In the genomic region with DNA sequence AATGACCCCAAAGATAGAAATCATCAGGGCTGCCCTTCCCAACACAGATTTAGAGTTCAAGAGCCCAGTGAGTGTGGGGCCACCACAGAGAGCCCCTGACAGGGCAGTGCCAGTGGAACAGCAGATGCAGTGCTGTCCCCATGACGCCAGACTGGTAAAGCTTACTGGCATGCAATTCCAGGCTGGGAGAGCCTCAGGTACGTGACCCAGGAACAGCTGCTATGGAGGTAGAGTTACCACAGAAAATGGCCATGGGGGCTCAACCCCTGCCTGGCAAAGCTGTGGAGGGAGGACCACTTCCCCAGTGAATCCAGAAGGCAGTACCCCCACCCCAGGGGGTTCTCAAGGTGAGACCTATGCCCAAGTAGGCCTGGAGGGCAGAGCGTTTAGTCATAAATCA, we compare ENCODE assay signal across 39 cellular contexts.
"Had no signal": no experiment of that assay in that cellular context is flagged by ENCODE, and none has a peak within 500 bp of the region (broad histone marks: within the 10 kb centered on the region; RNA-seq: fewer than 3 reads in every experiment).

No MANE protein-coding gene starts in this region.

- ATAC-seq: activated naive CD4-positive, alpha-beta T cell treated with anti-CD3 and anti-CD28 coated beads, Interleukin-2, amount 50 U/mL, for 72 hours; activated naive CD8-positive, alpha-beta T cell treated with anti-CD3 and anti-CD28 coated beads, Interleukin-2, amount 50 U/mL, for 24 hours; activated T-cell treated with anti-CD3 and anti-CD28 coated beads, Interleukin-2, amount 50 U/mL, for 4 hours; activated T-cell treated with anti-CD3 and anti-CD28 coated beads, Interleukin-2, amount 50 U/mL, for 72 hours; activated T-helper 17 cell treated with anti-CD3 and anti-CD28 coated beads, Interleukin-2, amount 50 U/mL, for 72 hours; body of pancreas had no signal

- H3K27ac ChIP-seq: adrenal gland, ascending aorta, body of pancreas, brain microvascular endothelial cell, breast epithelium, cardiac muscle cell had no signal

- H3K4me1 ChIP-seq: adrenal gland, ascending aorta, body of pancreas, breast epithelium had no signal

- H3K4me3 Mint-ChIP-seq: activated naive CD4-positive, alpha-beta T cell treated with anti-CD3 and anti-CD28 coated beads for 36 hours; activated naive CD4-positive, alpha-beta T cell treated with anti-CD3 and anti-CD28 coated beads, Interleukin-2, amount 10 ng/mL, durations not matched to agents 7 days and 5 days; activated naive CD4-positive, alpha-beta T cell treated with anti-CD3 and anti-CD28 coated beads, Interleukin-2, amount 50 U/mL, for 24 hours; activated naive CD8-positive, alpha-beta T cell; activated naive CD8-positive, alpha-beta T cell treated with anti-CD3 and anti-CD28 coated beads for 36 hours; activated naive CD8-positive, alpha-beta T cell treated with anti-CD3 and anti-CD28 coated beads, Interleukin-2, amount 10 ng/mL, durations not matched to agents 7 days and 5 days; activated naive CD8-positive, alpha-beta T cell treated with anti-CD3 and anti-CD28 coated beads, Interleukin-2, amount 50 U/mL, for 24 hours; activated T-cell treated with anti-CD3 and anti-CD28 coated beads, Interleukin-2, amount 50 U/mL, for 24 hours; activated T-cell treated with anti-CD3 and anti-CD28 coated beads, Interleukin-2, amount 50 U/mL, for 4 hours; activated T-cell treated with anti-CD3 and anti-CD28 coated beads, Interleukin-2, amount 50 U/mL, for 72 hours; activated T-helper 1 cell treated with anti-CD3 and anti-CD28 coated beads, Interleukin-12 subunit alpha, Interleukin-12 subunit beta, Interleukin-2, Interleukin-4 antibody, amounts not matched to agents 30 ng/mL and 10 ng/mL and 1 ng/mL, durations not matched to agents 14 hours and 24 hours and 36 hours; activated T-helper 17 cell treated with anti-CD3 and anti-CD28 coated beads, Interleukin-2, amount 50 U/mL, for 72 hours; brain; central memory CD8-positive, alpha-beta T cell had no signal

- H3K27ac Mint-ChIP-seq: activated naive CD4-positive, alpha-beta T cell treated with anti-CD3 and anti-CD28 coated beads for 36 hours; activated naive CD4-positive, alpha-beta T cell treated with anti-CD3 and anti-CD28 coated beads, Interleukin-2, amount 10 ng/mL, durations not matched to agents 7 days and 5 days; activated naive CD4-positive, alpha-beta T cell treated with anti-CD3 and anti-CD28 coated beads, Interleukin-2, amount 50 U/mL, for 24 hours; activated naive CD4-positive, alpha-beta T cell treated with anti-CD3 and anti-CD28 coated beads, Interleukin-2, amount 50 U/mL, for 72 hours; activated naive CD8-positive, alpha-beta T cell; activated naive CD8-positive, alpha-beta T cell treated with anti-CD3 and anti-CD28 coated beads for 36 hours; activated naive CD8-positive, alpha-beta T cell treated with anti-CD3 and anti-CD28 coated beads, Interleukin-2, amount 10 ng/mL, durations not matched to agents 7 days and 5 days; activated naive CD8-positive, alpha-beta T cell treated with anti-CD3 and anti-CD28 coated beads, Interleukin-2, amount 50 U/mL, for 24 hours; activated T-cell treated with anti-CD3 and anti-CD28 coated beads, Interleukin-2, amount 50 U/mL, for 24 hours; activated T-cell treated with anti-CD3 and anti-CD28 coated beads, Interleukin-2, amount 50 U/mL, for 72 hours; activated T-helper 1 cell treated with anti-CD3 and anti-CD28 coated beads, Interleukin-12 subunit alpha, Interleukin-12 subunit beta, Interleukin-2, Interleukin-4 antibody, amounts not matched to agents 30 ng/mL and 10 ng/mL and 1 ng/mL, durations not matched to agents 14 hours and 24 hours and 36 hours; activated T-helper 17 cell treated with anti-CD3 and anti-CD28 coated beads, Interleukin-2, amount 50 U/mL, for 72 hours; activated T-helper 2 cell treated with anti-CD3 and anti-CD28 coated beads, Interferon-gamma antibody, Interleukin-2, Interleukin-4, amounts not matched to agents 10 μg/mL and 5 μg/mL and 100 μg/mL, durations not matched to agents 14 hours and 24 hours and 36 hours; brain had no signal

- H3K9me3 Mint-ChIP-seq: activated naive CD8-positive, alpha-beta T cell treated with anti-CD3 and anti-CD28 coated beads for 36 hours; activated naive CD8-positive, alpha-beta T cell treated with anti-CD3 and anti-CD28 coated beads, Interleukin-2, amount 10 ng/mL, durations not matched to agents 7 days and 5 days had no signal

- H3K36me3 ChIP-seq: adrenal gland, ascending aorta, brain microvascular endothelial cell, breast epithelium, cardiac muscle cell had no signal

- DNase-seq: activated effector memory CD4-positive, alpha-beta T cell treated with anti-CD3 and anti-CD28 coated beads, Interleukin-2, amount 50 U/mL, for 16 hours; activated effector memory CD4-positive, alpha-beta T cell treated with Interleukin-2 at 50 U/mL for 16 hours; activated gamma-delta T cell; activated gamma-delta T cell treated with Interleukin-2 at 50 U/mL for 16 hours; activated naive CD4-positive, alpha-beta T cell; activated naive CD4-positive, alpha-beta T cell treated with anti-CD3 and anti-CD28 coated beads for 36 hours; activated naive CD4-positive, alpha-beta T cell treated with anti-CD3 and anti-CD28 coated beads, Interleukin-2, amount 10 ng/mL, durations not matched to agents 7 days and 5 days; activated naive CD4-positive, alpha-beta T cell treated with anti-CD3 and anti-CD28 coated beads, Interleukin-2, amount 50 U/mL, for 16 hours; activated naive CD4-positive, alpha-beta T cell treated with Interleukin-2 at 50 U/mL for 16 hours; activated naive CD8-positive, alpha-beta T cell treated with anti-CD3 and anti-CD28 coated beads for 36 hours; activated naive CD8-positive, alpha-beta T cell treated with anti-CD3 and anti-CD28 coated beads, Interleukin-2, amount 10 ng/mL, durations not matched to agents 7 days and 5 days; activated naive CD8-positive, alpha-beta T cell treated with anti-CD3 and anti-CD28 coated beads, Interleukin-2, amount 50 U/mL, for 24 hours; activated T-cell treated with anti-CD3 and anti-CD28 coated beads for 4 hours; activated T-cell treated with anti-CD3 and anti-CD28 coated beads, Interleukin-2, amount 50 U/mL, for 1 hour; activated T-cell treated with anti-CD3 and anti-CD28 coated beads, Interleukin-2, amount 50 U/mL, for 24 hours; activated T-cell treated with anti-CD3 and anti-CD28 coated beads, Interleukin-2, amount 50 U/mL, for 4 hours; activated T-cell treated with anti-CD3 and anti-CD28 coated beads, Interleukin-2, amount 50 U/mL, for 48 hours; activated T-cell treated with anti-CD3 and anti-CD28 coated beads, Interleukin-2, amount 50 U/mL, for 72 hours; adrenal gland; amniotic stem cell; amygdala; anterior cingulate cortex; aorta; body of pancreas; brain microvascular endothelial cell; caudate nucleus; central memory CD4-positive, alpha-beta T cell; cerebellar nuclear complex had no signal

- H3K27me3 Mint-ChIP-seq: activated naive CD4-positive, alpha-beta T cell treated with anti-CD3 and anti-CD28 coated beads, Interleukin-2, amount 10 ng/mL, durations not matched to agents 7 days and 5 days; activated naive CD4-positive, alpha-beta T cell treated with anti-CD3 and anti-CD28 coated beads, Interleukin-2, amount 50 U/mL, for 24 hours; activated naive CD8-positive, alpha-beta T cell treated with anti-CD3 and anti-CD28 coated beads for 36 hours; activated naive CD8-positive, alpha-beta T cell treated with anti-CD3 and anti-CD28 coated beads, Interleukin-2, amount 10 ng/mL, durations not matched to agents 7 days and 5 days; activated naive CD8-positive, alpha-beta T cell treated with anti-CD3 and anti-CD28 coated beads, Interleukin-2, amount 50 U/mL, for 24 hours; activated T-cell treated with anti-CD3 and anti-CD28 coated beads, Interleukin-2, amount 50 U/mL, for 24 hours; activated T-helper 17 cell treated with anti-CD3 and anti-CD28 coated beads, Interleukin-2, amount 50 U/mL, for 72 hours; brain; central memory CD8-positive, alpha-beta T cell had no signal

- H3K36me3 Mint-ChIP-seq: activated naive CD4-positive, alpha-beta T cell treated with anti-CD3 and anti-CD28 coated beads, Interleukin-2, amount 10 ng/mL, durations not matched to agents 7 days and 5 days; activated naive CD4-positive, alpha-beta T cell treated with anti-CD3 and anti-CD28 coated beads, Interleukin-2, amount 50 U/mL, for 24 hours; activated naive CD4-positive, alpha-beta T cell treated with anti-CD3 and anti-CD28 coated beads, Interleukin-2, amount 50 U/mL, for 72 hours; activated naive CD8-positive, alpha-beta T cell; activated naive CD8-positive, alpha-beta T cell treated with anti-CD3 and anti-CD28 coated beads for 36 hours; activated naive CD8-positive, alpha-beta T cell treated with anti-CD3 and anti-CD28 coated beads, Interleukin-2, amount 10 ng/mL, durations not matched to agents 7 days and 5 days; brain had no signal

- H3K27me3 ChIP-seq: adrenal gland, ascending aorta, body of pancreas, brain microvascular endothelial cell, breast epithelium, cardiac muscle cell had no signal

- H3K4me3 ChIP-seq: adrenal gland, ascending aorta, body of pancreas, breast epithelium, cardiac muscle cell had no signal

- H3K4me1 Mint-ChIP-seq: activated naive CD4-positive, alpha-beta T cell treated with anti-CD3 and anti-CD28 coated beads, Interleukin-2, amount 10 ng/mL, durations not matched to agents 7 days and 5 days; activated naive CD4-positive, alpha-beta T cell treated with anti-CD3 and anti-CD28 coated beads, Interleukin-2, amount 50 U/mL, for 24 hours; activated naive CD8-positive, alpha-beta T cell treated with anti-CD3 and anti-CD28 coated beads for 36 hours; activated naive CD8-positive, alpha-beta T cell treated with anti-CD3 and anti-CD28 coated beads, Interleukin-2, amount 10 ng/mL, durations not matched to agents 7 days and 5 days; activated naive CD8-positive, alpha-beta T cell treated with anti-CD3 and anti-CD28 coated beads, Interleukin-2, amount 50 U/mL, for 24 hours; activated T-helper 17 cell treated with anti-CD3 and anti-CD28 coated beads, Interleukin-2, amount 50 U/mL, for 72 hours; brain; central memory CD8-positive, alpha-beta T cell had no signal

- H3K9me3 ChIP-seq: adrenal gland, ascending aorta, body of pancreas, breast epithelium had no signal
